10 cellular contexts compared by ENCODE assay signal in genomic region chr12:117538926-117539325, GRCh38.
"Had no signal": no experiment of that assay in that cellular context is flagged by ENCODE, and none has a peak within 500 bp of the region (broad histone marks: within the 10 kb centered on the region; RNA-seq: fewer than 3 reads in every experiment).

No MANE protein-coding gene starts in this region.

- H3K27ac ChIP-seq: GM23248 had no signal

- H3K4me2 ChIP-seq: GM23338 had no signal

- H3K9ac ChIP-seq: GM23248 had no signal

- H3K4me3 ChIP-seq: GM23248, GM23338, HAP-1 had no signal

- H3K36me3 ChIP-seq: HAP-1 had no signal

- H3K4me1 ChIP-seq: HAP-1 had no signal

- H2AFZ ChIP-seq: GM23248, GM23338 had no signal

- DNase-seq: GM23248, GOT3, H7, H9, HCEC 1CT, HFFc6 had no signal

- H3K9me3 ChIP-seq: HAP-1 had no signal

- FAIRE-seq: H1, H54 had no signal
